1 cellular context compared by ENCODE assay signal in the genomic region with DNA sequence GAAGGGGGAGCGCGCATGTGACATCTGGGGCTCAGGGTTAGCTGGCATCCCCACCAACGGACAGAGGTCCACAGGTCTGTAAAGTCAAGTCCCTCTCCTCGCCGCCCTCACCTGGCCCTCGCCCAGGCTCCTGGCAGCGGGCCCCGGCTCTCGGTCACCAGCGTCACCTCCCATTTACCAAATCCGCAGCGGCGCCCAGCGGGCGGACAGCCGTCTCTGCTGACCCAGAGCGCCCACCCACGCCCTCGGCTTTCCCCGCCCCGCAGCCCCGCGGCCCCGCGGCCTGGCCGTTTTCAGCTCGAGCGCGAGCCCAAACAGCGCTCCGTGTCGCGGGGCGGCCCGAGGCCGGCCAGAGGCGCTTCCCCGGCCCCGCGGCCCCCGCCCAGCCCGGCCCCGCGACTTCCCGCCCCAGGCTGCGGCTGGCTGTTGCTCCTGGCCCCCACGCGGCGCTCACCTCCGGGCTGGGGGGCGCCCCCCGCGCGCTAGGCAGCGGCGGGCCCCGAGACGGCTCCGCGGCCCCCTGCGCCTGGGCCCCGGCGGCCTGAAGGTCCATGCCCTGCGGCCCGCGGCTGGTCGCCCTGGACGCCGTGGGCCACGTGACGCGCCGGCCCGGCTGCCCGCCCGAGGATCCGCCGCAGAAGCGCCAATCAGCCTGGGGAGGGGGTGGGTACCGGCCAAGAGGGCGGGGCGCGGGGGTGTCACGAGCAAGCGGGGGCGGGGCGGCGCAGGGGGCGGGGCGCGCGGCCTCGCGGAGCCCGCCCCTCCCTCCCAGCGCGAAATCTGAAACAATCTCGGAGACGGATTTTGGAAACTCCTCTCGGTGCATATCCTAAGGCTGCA.
TF ChIP-seq lines count a peak whose summit lies in the region.

A gene with protein sequence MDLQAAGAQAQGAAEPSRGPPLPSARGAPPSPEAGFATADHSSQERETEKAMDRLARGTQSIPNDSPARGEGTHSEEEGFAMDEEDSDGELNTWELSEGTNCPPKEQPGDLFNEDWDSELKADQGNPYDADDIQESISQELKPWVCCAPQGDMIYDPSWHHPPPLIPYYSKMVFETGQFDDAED (minus strand): TSS at position 598 of the 840 bp plus-strand sequence. CDS start 45 bp downstream, at position 553.

TF ChIP-seq in Ishikawa, 13 proteins besides CTCF, POLR2A, EP300 and RAD21 (continued from another document):
- no peak for TF ChIP-seq REST (IDR thresholded peaks at IDR 0.05; ENCODE audit: low read depth)
